ENCODE assay signal across 13 cellular contexts in genomic region chr16:31473300-31474052, GRCh38. TPM values are rescaled to one million over a fixed set of nuclear protein-coding genes. Genes with fewer than 3 reads are reported as not detected.
DNase-seq lines count a peak whose midpoint lies in the region; ATAC-seq and TF ChIP-seq lines count a peak whose summit lies in the region.
"Had no signal": no experiment of that assay in that cellular context is flagged by ENCODE, and none has a peak within 500 bp of the region (broad histone marks: within the 10 kb centered on the region; RNA-seq: fewer than 3 reads in every experiment).

No MANE protein-coding gene starts in this region.

- no peaks in the 10 kb centered on the region for H3K36me3 ChIP-seq in CD4-positive, CD25-positive, alpha-beta regulatory T cell (ENCODE audit: control insufficient read depth, insufficient read depth, low read length)
- peaks cover 56% of the 10 kb centered on the region for H3K36me3 ChIP-seq in MG63
- peaks cover 40% of the 10 kb centered on the region for H3K36me3 ChIP-seq in fibroblast of lung (ENCODE audit: control insufficient read depth, insufficient read depth, low read length)
- H3K36me3 ChIP-seq: gastrocnemius medialis had no signal

- no peak overlapping the region for H3K4me3 ChIP-seq in CD4-positive, CD25-positive, alpha-beta regulatory T cell (ENCODE audit: low read depth, low read length)
- H3K4me3 ChIP-seq in MG63, result peak overlapping the region; percentile 71
- peak overlapping the region in 3 of 4 experiments; percentile 4 to 25 (median 21) for H3K4me3 ChIP-seq in fibroblast of lung (replicated peaks in 1 of 4; ENCODE audit: control extremely low read depth in 1 of 4, insufficient read depth in 1 of 4, low read depth in 3 of 4, low read length in 4 of 4)

- H3K27ac ChIP-seq in CD4-positive, CD25-positive, alpha-beta regulatory T cell (ENCODE audit: insufficient read depth, low read length, poor library complexity, severe bottlenecking), result no peak overlapping the region
- H3K27ac ChIP-seq in fibroblast of lung (ENCODE audit: insufficient read depth, low read length), result peak overlapping the region; percentile 68

- peak overlapping the region in 1 of 3 donors; percentile 14 for H3K27ac Mint-ChIP-seq in CD4-positive, CD25-positive, alpha-beta regulatory T cell
- H3K27ac Mint-ChIP-seq: activated CD4-positive, alpha-beta memory T cell treated with anti-CD3 and anti-CD28 coated beads for 36 hours; dendritic cell treated with granulocyte-macrophage colony-stimulating factor and Interleukin-4, amounts not matched to agents 40 ng/mL and 50 ng/mL, for 4 days; stimulated activated naive CD8-positive, alpha-beta T cell treated with anti-CD3 and anti-CD28 coated beads, Interleukin-15, Interleukin-2, amounts not matched to agents 100 ng/mL and 50 ng/mL, for 24 hours had no signal

- in situ Hi-C loops in KBM-7 (cut with MboI; ENCODE audit: low pct_unique_long_range_greater_than_20kb, low sequenced_read_pairs), result no loop called here

- H4K20me1 ChIP-seq in fibroblast of lung (ENCODE audit: control insufficient read depth, extremely low read depth, insufficient read depth, low read length), result no peaks in the 10 kb centered on the region

- H3K27me3 Mint-ChIP-seq in CD4-positive, CD25-positive, alpha-beta regulatory T cell, result peaks cover 9% of the 10 kb centered on the region

- ATAC-seq in CD4-positive, CD25-positive, alpha-beta regulatory T cell (ENCODE audit: low read depth in 2 of 2), result no peak
- peak; percentile 1 for ATAC-seq in sciatic nerve

- no peak overlapping the region for H2AFZ ChIP-seq in fibroblast of lung (ENCODE audit: low read length)

- peaks cover 15% of the 10 kb centered on the region for H3K79me2 ChIP-seq in fibroblast of lung (ENCODE audit: control insufficient read depth, insufficient read depth, low read length)

- H3K36me3 Mint-ChIP-seq in CD4-positive, CD25-positive, alpha-beta regulatory T cell, result no peaks in the 10 kb centered on the region
- H3K36me3 Mint-ChIP-seq: activated CD4-positive, alpha-beta memory T cell treated with anti-CD3 and anti-CD28 coated beads for 36 hours had no signal

- DNase-seq in CD4-positive, CD25-positive, alpha-beta regulatory T cell, result no peak
- no peak for DNase-seq in MG63
- DNase-seq in fibroblast of lung (ENCODE audit: low read depth in 2 of 2), result no peak
- no peak for DNase-seq in sciatic nerve (ENCODE audit: low spot score)
- no peak for DNase-seq in KBM-7
- no peak for DNase-seq in HCEC 1CT
- DNase-seq in NCI-H1694 treated with DMSO at 0.1 percent for 48 hours (lab: John Stamatoyannopoulos, UW), result no peak
- DNase-seq: activated naive CD4-positive, alpha-beta T cell had no signal

- H3K9me3 Mint-ChIP-seq in CD4-positive, CD25-positive, alpha-beta regulatory T cell, result peaks cover 0 to 3% (median 0%) of the 10 kb centered on the region in 7 donors
- H3K9me3 Mint-ChIP-seq: activated CD4-positive, alpha-beta memory T cell treated with anti-CD3 and anti-CD28 coated beads for 36 hours; dendritic cell treated with granulocyte-macrophage colony-stimulating factor and Interleukin-4, amounts not matched to agents 40 ng/mL and 50 ng/mL, for 4 days; stimulated activated naive CD8-positive, alpha-beta T cell treated with anti-CD3 and anti-CD28 coated beads, Interleukin-15, Interleukin-2, amounts not matched to agents 100 ng/mL and 50 ng/mL, for 24 hours had no signal

- TF ChIP-seq CTCF in fibroblast of lung (conservative IDR thresholded peaks at IDR 0.05 in 1 of 2, IDR thresholded peaks at IDR 0.05 in 1 of 2; ENCODE audit: low read depth in 1 of 2, low read length in 2 of 2), result no peak

- H3K4me3 Mint-ChIP-seq in CD4-positive, CD25-positive, alpha-beta regulatory T cell, result peak overlapping the region; percentile 13 to 84 (median 46)
- H3K4me3 Mint-ChIP-seq: dendritic cell treated with granulocyte-macrophage colony-stimulating factor and Interleukin-4, amounts not matched to agents 40 ng/mL and 50 ng/mL, for 4 days; stimulated activated naive CD8-positive, alpha-beta T cell treated with anti-CD3 and anti-CD28 coated beads, Interleukin-15, Interleukin-2, amounts not matched to agents 100 ng/mL and 50 ng/mL, for 24 hours had no signal

- no peaks in the 10 kb centered on the region for H3K9me3 ChIP-seq in CD4-positive, CD25-positive, alpha-beta regulatory T cell (ENCODE audit: control insufficient read depth in 2 of 2, low read length in 2 of 2)
- H3K9me3 ChIP-seq in MG63 (no peaks in the 10 kb centered on the region), fibroblast of lung (ENCODE audit: control insufficient read depth, insufficient read depth, low read depth, low read length) (no peaks in the 10 kb centered on the region)
- H3K9me3 ChIP-seq: gastrocnemius medialis had no signal

- intact Hi-C loops in sciatic nerve (cut with DNase I), result no loop called here

- H3K4me1 ChIP-seq in CD4-positive, CD25-positive, alpha-beta regulatory T cell (ENCODE audit: control insufficient read depth, insufficient read depth, low read length, poor library complexity, severe bottlenecking), result peaks cover 33% of the 10 kb centered on the region
- H3K4me1 ChIP-seq in fibroblast of lung (ENCODE audit: control insufficient read depth, extremely low read depth, insufficient read depth, low read length), result peaks cover 16% of the 10 kb centered on the region

- H3K4me1 Mint-ChIP-seq in CD4-positive, CD25-positive, alpha-beta regulatory T cell, result peaks cover 0 to 29% (median 6%) of the 10 kb centered on the region in 4 donors

- no peaks in the 10 kb centered on the region for H3K27me3 ChIP-seq in CD4-positive, CD25-positive, alpha-beta regulatory T cell (ENCODE audit: control insufficient read depth, insufficient read depth, low read length)
- no peaks in the 10 kb centered on the region for H3K27me3 ChIP-seq in MG63
- no peaks in the 10 kb centered on the region for H3K27me3 ChIP-seq in fibroblast of lung (ENCODE audit: control insufficient read depth, insufficient read depth, low read length)

- no peak overlapping the region for H3K9ac ChIP-seq in fibroblast of lung (ENCODE audit: insufficient read depth, low read length)

- peak overlapping the region; percentile 75 for H3K4me2 ChIP-seq in fibroblast of lung (ENCODE audit: extremely low read depth, insufficient read depth, low read length)

RNA-seq across cellular contexts. Expression of gene TGFB1I1, which starts 1.5 kb away (rescaled TPM):
- total RNA-seq in CD4-positive, CD25-positive, alpha-beta regulatory T cell, result 1.6 TPM
- 1 to 10 TPM in 2 of 4 donors, under 1 TPM in 2; 0.33 to 5.0 (median 1.5) TPM for polyA plus RNA-seq in CD4-positive, CD25-positive, alpha-beta regulatory T cell
- 39.1 and 48.1 TPM in 2 replicates for total RNA-seq in MG63 (2014; rRNA removed; shearing (Covaris generic); ENCODE audit: low replicate concordance)
- total RNA-seq in fibroblast of lung (28.5 and 46.9 TPM in 2 replicates), sciatic nerve (66.3 TPM)
- 68.4 and 94.3 TPM in 2 replicates for polyA plus RNA-seq in fibroblast of lung
- 171 and 229 TPM in 2 replicates for polyA plus RNA-seq in fibroblast of lung (2012)
- polyA minus RNA-seq in fibroblast of lung (ENCODE audit: low replicate concordance), result 194 and 200 TPM in 2 replicates

RNA-seq across cellular contexts. Expression of gene SLC5A2, which starts 9.4 kb away (rescaled TPM):
- total RNA-seq in CD4-positive, CD25-positive, alpha-beta regulatory T cell, result 3.8 TPM
- polyA plus RNA-seq in CD4-positive, CD25-positive, alpha-beta regulatory T cell, result 1 to 10 TPM in 3 of 4 donors, under 1 TPM in 1; 0.76 to 2.2 (median 1.4) TPM
- total RNA-seq in MG63 (2014; rRNA removed; shearing (Covaris generic); ENCODE audit: low replicate concordance), result not detected in 2 replicates
- total RNA-seq in fibroblast of lung (under 0.01 TPM in 1 of 2 replicates, not detected in the other), sciatic nerve (not detected)
- not detected in 2 replicates for polyA plus RNA-seq in fibroblast of lung
- polyA plus RNA-seq in fibroblast of lung (2012), result 0.41 and 0.77 TPM in 2 replicates
- not detected in 2 replicates for polyA minus RNA-seq in fibroblast of lung (ENCODE audit: low replicate concordance)
- total RNA-seq: gastrocnemius medialis, OCI-LY7 had no signal

RNA-seq across cellular contexts. Expression of gene ARMC5, which starts 14.2 kb away (rescaled TPM):
- 11.4 TPM for total RNA-seq in CD4-positive, CD25-positive, alpha-beta regulatory T cell
- 1 to 10 TPM; 4.0 to 5.9 (median 5.6) TPM for polyA plus RNA-seq in CD4-positive, CD25-positive, alpha-beta regulatory T cell
- total RNA-seq in MG63 (2014; rRNA removed; shearing (Covaris generic); ENCODE audit: low replicate concordance), result 11.3 and 12.7 TPM in 2 replicates
- total RNA-seq in fibroblast of lung (5.4 and 5.6 TPM in 2 replicates), sciatic nerve (10.0 TPM)
- polyA plus RNA-seq in fibroblast of lung, result 1.7 and 3.4 TPM in 2 replicates
- polyA plus RNA-seq in fibroblast of lung (2012), result 3.4 and 6.8 TPM in 2 replicates
- 13.4 and 13.7 TPM in 2 replicates for polyA minus RNA-seq in fibroblast of lung (ENCODE audit: low replicate concordance)

RNA-seq across cellular contexts. Expression of gene ZNF843, which starts 30.9 kb away (rescaled TPM):
- 0.12 TPM for total RNA-seq in CD4-positive, CD25-positive, alpha-beta regulatory T cell
- polyA plus RNA-seq in CD4-positive, CD25-positive, alpha-beta regulatory T cell, result under 1 TPM in 2 of 4 donors, not detected in 2; 0.06 to 0.09 TPM
- total RNA-seq in MG63 (2014; rRNA removed; shearing (Covaris generic); ENCODE audit: low replicate concordance), result not detected in 2 replicates
- total RNA-seq in fibroblast of lung (0.26 and 0.33 TPM in 2 replicates), sciatic nerve (1.5 TPM)
- 0.15 and 0.28 TPM in 2 replicates for polyA plus RNA-seq in fibroblast of lung
- polyA plus RNA-seq in fibroblast of lung (2012), result 0.20 and 0.40 TPM in 2 replicates
- polyA minus RNA-seq in fibroblast of lung (ENCODE audit: low replicate concordance), result 0.74 and 1.5 TPM in 2 replicates

RNA-seq across cellular contexts. Expression of gene RUSF1, which starts 34.7 kb away (rescaled TPM):
- 44.7 TPM for total RNA-seq in CD4-positive, CD25-positive, alpha-beta regulatory T cell
- polyA plus RNA-seq in CD4-positive, CD25-positive, alpha-beta regulatory T cell, result 10 to 100 TPM; 17.9 to 21.9 (median 21.4) TPM
- total RNA-seq in MG63 (2014; rRNA removed; shearing (Covaris generic); ENCODE audit: low replicate concordance), result 20.6 and 27.9 TPM in 2 replicates
- 35.7 and 41.8 TPM in 2 replicates for total RNA-seq in fibroblast of lung
- polyA plus RNA-seq in fibroblast of lung, result 21.5 and 23.1 TPM in 2 replicates
- polyA plus RNA-seq in fibroblast of lung (2012), result 50.9 and 54.9 TPM in 2 replicates
- 83.2 and 94.6 TPM in 2 replicates for polyA minus RNA-seq in fibroblast of lung (ENCODE audit: low replicate concordance)
- 59.9 TPM for total RNA-seq in sciatic nerve

Comparison
In these comparisons a context has a peak if more than half of its experiments do, and no peak if none do; other contexts are left out.
1. RNA of gene TGFB1I1, which starts 1.5 kb away (total RNA-seq): 66.3 TPM in sciatic nerve (single experiment), 39.1 to 48.1 TPM in MG63 and 28.5 to 46.9 TPM in fibroblast of lung; 1.6 TPM in CD4-positive, CD25-positive, alpha-beta regulatory T cell (single experiment); every median in the first group is over 10 times any median in the second.